17 cellular contexts compared by ENCODE assay signal in the genomic region with DNA sequence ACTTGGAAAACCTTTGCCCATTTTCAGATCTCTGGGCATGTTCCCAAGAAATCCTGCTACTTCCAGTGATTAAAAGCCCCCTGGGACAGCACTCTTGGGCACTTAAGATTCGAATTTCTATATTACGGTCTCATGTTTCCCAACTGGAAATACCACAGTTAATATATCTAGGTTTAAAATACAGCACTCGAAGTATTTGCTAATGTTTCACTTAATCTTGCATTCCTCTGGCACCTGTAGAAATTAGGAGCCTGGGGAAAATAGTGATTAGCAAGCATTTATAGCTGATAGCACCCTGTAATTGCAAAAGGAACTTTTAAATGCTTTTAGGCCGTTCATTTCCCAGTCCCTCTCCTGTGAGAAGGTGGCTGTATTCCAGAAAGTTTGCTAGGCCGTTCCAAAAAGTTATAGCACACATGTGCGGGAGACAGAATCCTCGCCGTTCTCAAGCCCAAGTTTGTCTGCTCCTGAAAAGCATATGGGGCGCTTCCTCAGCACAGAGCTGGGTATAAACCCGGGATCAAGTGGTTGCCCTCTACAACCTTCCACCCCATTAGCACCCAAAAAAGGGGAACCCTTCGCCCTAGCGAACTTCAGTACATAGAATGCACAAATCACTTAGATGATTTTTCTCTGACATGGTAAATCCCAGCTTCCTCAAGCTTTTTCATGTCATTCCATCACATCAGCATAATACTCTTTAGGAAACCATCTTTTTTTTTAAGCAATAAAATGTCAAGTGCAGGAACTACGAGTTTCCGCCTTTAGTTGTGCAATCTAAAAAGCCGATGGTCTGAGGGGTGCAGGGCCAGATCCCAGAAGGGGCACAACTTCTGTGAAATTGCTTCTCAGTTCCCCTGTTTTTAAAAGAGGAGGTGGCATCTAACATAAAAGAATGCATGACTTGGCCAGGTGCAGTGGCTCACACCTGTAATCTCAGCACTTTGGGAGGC.
DNase-seq lines count a peak whose midpoint lies in the region; ATAC-seq and TF ChIP-seq lines count a peak whose summit lies in the region.
"Had no signal": no experiment of that assay in that cellular context is flagged by ENCODE, and none has a peak within 500 bp of the region (broad histone marks: within the 10 kb centered on the region; RNA-seq: fewer than 3 reads in every experiment).

No MANE protein-coding gene starts in this region.

- H2AFZ ChIP-seq in GM23338, result peak overlapping the region; percentile 72; the same call in 1 of the 2 replicates

- H3F3A ChIP-seq in GM23338 (replicated peaks; ENCODE audit: low read depth), result no peaks in the 10 kb centered on the region

- no peaks in the 10 kb centered on the region for H3K9me3 Mint-ChIP-seq in GM23338
- H3K9me3 Mint-ChIP-seq in nephron progenitor cell, result no peaks in the 10 kb centered on the region

- H3K79me2 ChIP-seq in GM23338 (replicated peaks; ENCODE audit: insufficient read depth), result no peaks in the 10 kb centered on the region

- H3K36me3 Mint-ChIP-seq in GM23338 (ENCODE audit: low read depth), result no peaks in the 10 kb centered on the region
- H3K36me3 Mint-ChIP-seq in nephron progenitor cell (ENCODE audit: low read depth), result no peaks in the 10 kb centered on the region

- no peaks in the 10 kb centered on the region for H3K4me1 ChIP-seq in GM23338 (ENCODE audit: insufficient read depth)
- H3K4me1 ChIP-seq: colonic mucosa had no signal

- no peaks in the 10 kb centered on the region for H3K27me3 ChIP-seq in GM23338 (ENCODE audit: insufficient read depth)
- H3K27me3 ChIP-seq: colonic mucosa had no signal

- no peaks in the 10 kb centered on the region for H3K9me2 ChIP-seq in GM23338 (ENCODE audit: insufficient read depth)

- ATAC-seq in GM23338 (no peak), HG03439 (IDR thresholded peaks at IDR 0.05; ENCODE audit: unreplicated experiment) (no peak)
- ATAC-seq: T-helper 17 cell had no signal

- no peak overlapping the region for H3K4me3 Mint-ChIP-seq in GM23338
- H3K4me3 Mint-ChIP-seq in nephron progenitor cell, result peak overlapping the region; percentile 23
- H3K4me3 Mint-ChIP-seq: T-helper 17 cell had no signal

- no peaks in the 10 kb centered on the region for H3K36me3 ChIP-seq in GM23338 (ENCODE audit: insufficient read depth)
- H3K36me3 ChIP-seq: colonic mucosa had no signal

- H4K20me1 ChIP-seq in GM23338 (replicated peaks; ENCODE audit: insufficient read depth), result no peaks in the 10 kb centered on the region

- no peak overlapping the region for H3K27ac ChIP-seq in GM23338 (ENCODE audit: low read depth)
- no peak overlapping the region for H3K27ac ChIP-seq in caudate nucleus (ENCODE audit: low read depth, low read length)
- H3K27ac ChIP-seq: colonic mucosa had no signal

- DNase-seq in GM23338 (ENCODE audit: low spot score), result no peak
- peak; percentile 53 to 70 for DNase-seq in NOMO-1 (lab: John Stamatoyannopoulos, UW; ENCODE audit: unreplicated experiment in 2 of 2)
- peak; percentile 68 for DNase-seq in fibroblast of the aortic adventitia (ENCODE audit: low read depth)
- no peak for DNase-seq in nephron progenitor cell
- no peak for DNase-seq in T1000 (lab: John Stamatoyannopoulos, UW)
- DNase-seq in caudate nucleus (lab: John Stamatoyannopoulos, UW), result no peak
- no peak for DNase-seq in DMS114 treated with DMSO at 0.1 percent for 48 hours (lab: John Stamatoyannopoulos, UW; ENCODE audit: unreplicated experiment)
- DNase-seq: activated CD4-positive, alpha-beta T cell treated with anti-CD3 and anti-CD28 coated beads for 1 hour; activated CD8-positive, alpha-beta memory T cell treated with anti-CD3 and anti-CD28 coated beads, Interleukin-2, amount 50 U/mL, for 4 hours; activated gamma-delta T cell treated with Interleukin-2 at 50 U/mL for 16 hours; colonic mucosa; NCI-H1694 treated with DMSO at 0.1 percent for 48 hours; NCI-H526; occipital lobe; stimulated activated CD4-positive, alpha-beta T cell treated with anti-CD3 and anti-CD28 coated beads, Interleukin-4, amount 100 ng/mL, for 1 hour; T-helper 17 cell had no signal

- no peak for TF ChIP-seq CTCF in GM23338 (conservative IDR thresholded peaks at IDR 0.05; ENCODE audit: low read depth in 2 of 2)
- TF ChIP-seq CTCF in fibroblast of the aortic adventitia (IDR thresholded peaks at IDR 0.05; ENCODE audit: insufficient read depth, low read length), result no peak
- no peak for TF ChIP-seq CTCF in nephron progenitor cell (IDR thresholded peaks at IDR 0.05)

- H3K4me1 Mint-ChIP-seq in GM23338 (peaks cover 4% of the 10 kb centered on the region; the same call in 1 of the 3 replicates), nephron progenitor cell (peaks cover 29% of the 10 kb centered on the region)

- no peak overlapping the region for H3K4me3 ChIP-seq in GM23338
- H3K4me3 ChIP-seq in fibroblast of the aortic adventitia (ENCODE audit: low read depth, low read length), result no peak overlapping the region
- H3K4me3 ChIP-seq: colonic mucosa had no signal

- H3K27me3 Mint-ChIP-seq in GM23338 (ENCODE audit: insufficient read depth, low read depth, poor library complexity) (peaks cover 4% of the 10 kb centered on the region), nephron progenitor cell (ENCODE audit: low read depth, poor library complexity) (peaks cover 14% of the 10 kb centered on the region)

- no peak overlapping the region for H3K4me2 ChIP-seq in GM23338

- H3K27ac Mint-ChIP-seq in GM23338, result no peak overlapping the region
- peak overlapping the region; percentile 14 for H3K27ac Mint-ChIP-seq in nephron progenitor cell
- H3K27ac Mint-ChIP-seq: T-helper 17 cell had no signal

TF ChIP-seq in GM23338, 12 proteins besides CTCF, POLR2A, EP300 and RAD21 (continues in another document):
- TF ChIP-seq POLR2AphosphoS5 (IDR thresholded peaks at IDR 0.05; ENCODE audit: low read depth) (no peak), ZNF331 (CRISPR knock-in tag; IDR thresholded peaks at IDR 0.05; ENCODE audit: low read depth) (no peak), EZH2 (IDR thresholded peaks at IDR 0.05; ENCODE audit: low read depth, unreplicated experiment) (no peak), STAT1 (IDR thresholded peaks at IDR 0.05; ENCODE audit: unreplicated experiment) (no peak), ZNF114 (CRISPR knock-in tag; IDR thresholded peaks at IDR 0.05) (no peak), JUNB (IDR thresholded peaks at IDR 0.05; ENCODE audit: unreplicated experiment) (no peak), CREB1 (CRISPR knock-in tag; IDR thresholded peaks at IDR 0.05; ENCODE audit: low read depth) (no peak), NANOG (IDR thresholded peaks at IDR 0.05; ENCODE audit: borderline replicate concordance) (no peak)
- TF ChIP-seq, protein P1, sequence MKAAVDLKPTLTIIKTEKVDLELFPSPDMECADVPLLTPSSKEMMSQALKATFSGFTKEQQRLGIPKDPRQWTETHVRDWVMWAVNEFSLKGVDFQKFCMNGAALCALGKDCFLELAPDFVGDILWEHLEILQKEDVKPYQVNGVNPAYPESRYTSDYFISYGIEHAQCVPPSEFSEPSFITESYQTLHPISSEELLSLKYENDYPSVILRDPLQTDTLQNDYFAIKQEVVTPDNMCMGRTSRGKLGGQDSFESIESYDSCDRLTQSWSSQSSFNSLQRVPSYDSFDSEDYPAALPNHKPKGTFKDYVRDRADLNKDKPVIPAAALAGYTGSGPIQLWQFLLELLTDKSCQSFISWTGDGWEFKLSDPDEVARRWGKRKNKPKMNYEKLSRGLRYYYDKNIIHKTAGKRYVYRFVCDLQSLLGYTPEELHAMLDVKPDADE (IDR thresholded peaks at IDR 0.05), result no peak
- TF ChIP-seq, protein P2, sequence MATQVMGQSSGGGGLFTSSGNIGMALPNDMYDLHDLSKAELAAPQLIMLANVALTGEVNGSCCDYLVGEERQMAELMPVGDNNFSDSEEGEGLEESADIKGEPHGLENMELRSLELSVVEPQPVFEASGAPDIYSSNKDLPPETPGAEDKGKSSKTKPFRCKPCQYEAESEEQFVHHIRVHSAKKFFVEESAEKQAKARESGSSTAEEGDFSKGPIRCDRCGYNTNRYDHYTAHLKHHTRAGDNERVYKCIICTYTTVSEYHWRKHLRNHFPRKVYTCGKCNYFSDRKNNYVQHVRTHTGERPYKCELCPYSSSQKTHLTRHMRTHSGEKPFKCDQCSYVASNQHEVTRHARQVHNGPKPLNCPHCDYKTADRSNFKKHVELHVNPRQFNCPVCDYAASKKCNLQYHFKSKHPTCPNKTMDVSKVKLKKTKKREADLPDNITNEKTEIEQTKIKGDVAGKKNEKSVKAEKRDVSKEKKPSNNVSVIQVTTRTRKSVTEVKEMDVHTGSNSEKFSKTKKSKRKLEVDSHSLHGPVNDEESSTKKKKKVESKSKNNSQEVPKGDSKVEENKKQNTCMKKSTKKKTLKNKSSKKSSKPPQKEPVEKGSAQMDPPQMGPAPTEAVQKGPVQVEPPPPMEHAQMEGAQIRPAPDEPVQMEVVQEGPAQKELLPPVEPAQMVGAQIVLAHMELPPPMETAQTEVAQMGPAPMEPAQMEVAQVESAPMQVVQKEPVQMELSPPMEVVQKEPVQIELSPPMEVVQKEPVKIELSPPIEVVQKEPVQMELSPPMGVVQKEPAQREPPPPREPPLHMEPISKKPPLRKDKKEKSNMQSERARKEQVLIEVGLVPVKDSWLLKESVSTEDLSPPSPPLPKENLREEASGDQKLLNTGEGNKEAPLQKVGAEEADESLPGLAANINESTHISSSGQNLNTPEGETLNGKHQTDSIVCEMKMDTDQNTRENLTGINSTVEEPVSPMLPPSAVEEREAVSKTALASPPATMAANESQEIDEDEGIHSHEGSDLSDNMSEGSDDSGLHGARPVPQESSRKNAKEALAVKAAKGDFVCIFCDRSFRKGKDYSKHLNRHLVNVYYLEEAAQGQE (IDR thresholded peaks at IDR 0.05; ENCODE audit: unreplicated experiment), result no peak

Comparison
In these comparisons a context has a peak if more than half of its experiments do, and no peak if none do; other contexts are left out.
1. DNase-seq: peak in NOMO-1 (2 of 2) and fibroblast of the aortic adventitia (single experiment); none in GM23338 (single experiment), nephron progenitor cell (single experiment), T1000 (single experiment), caudate nucleus (0 of 61) and DMS114 treated with DMSO at 0.1 percent for 48 hours (single experiment).